In genomic region chr10:43257210-43258031, GRCh38 we compare ENCODE assay signal across 1 cellular context.
TF ChIP-seq lines count a peak whose summit lies in the region.

No MANE protein-coding gene starts in this region.

TF ChIP-seq in K562, 482 proteins besides CTCF, POLR2A, EP300 and RAD21:
- no peak for TF ChIP-seq NUFIP1 (IDR thresholded peaks at IDR 0.05; ENCODE audit: partially characterized antibody)
- TF ChIP-seq NFE2L1 (tag; IDR thresholded peaks at IDR 0.05; ENCODE audit: borderline replicate concordance, low read depth) = no peak
- no peak for TF ChIP-seq HOXB6 (CRISPR knock-in tag; IDR thresholded peaks at IDR 0.05; ENCODE audit: borderline replicate concordance)
- TF ChIP-seq ZNF263 (CRISPR knock-in tag; IDR thresholded peaks at IDR 0.05; ENCODE audit: borderline replicate concordance) = peak; percentile 46; the same call in 1 of the 2 replicates
- TF ChIP-seq ARID2 (IDR thresholded peaks at IDR 0.05) = no peak
